In genomic region chr7:134546903-134547737, GRCh38 we compare ENCODE assay signal across 8 cellular contexts. TPM values are rescaled to one million over a fixed set of nuclear protein-coding genes. Genes with fewer than 3 reads are reported as not detected.
DNase-seq lines count a peak whose midpoint lies in the region; ATAC-seq and TF ChIP-seq lines count a peak whose summit lies in the region.

No MANE protein-coding gene starts in this region.

- peak overlapping the region; percentile 56 for H3K4me3 ChIP-seq in choroid plexus epithelial cell (ENCODE audit: low read depth, low read length)

- DNase-seq in NCI-H446 (lab: John Stamatoyannopoulos, UW) (peak; percentile 18 to 44), NCI-H446 treated with DMSO at 0.1 percent for 48 hours (lab: John Stamatoyannopoulos, UW) (no peak), NCI-H2107 treated with DMSO at 0.1 percent for 48 hours (lab: John Stamatoyannopoulos, UW; ENCODE audit: unreplicated experiment) (peak; percentile 73), choroid plexus epithelial cell (ENCODE audit: low read depth) (peak; percentile 74), left lobe of liver (ENCODE audit: low spot score) (peak; percentile 71)
- peak; percentile 41 for DNase-seq in activated CD4-positive, alpha-beta T cell treated with anti-CD3 and anti-CD28 coated beads for 1 hour
- DNase-seq in stimulated activated CD4-positive, alpha-beta T cell treated with anti-CD3 and anti-CD28 coated beads, Interleukin-2, amount 100 ng/mL, for 48 hours, result peak; percentile 68 to 75

- TF ChIP-seq CTCF in choroid plexus epithelial cell (conservative IDR thresholded peaks at IDR 0.05; ENCODE audit: low read depth, low read length), result peak; percentile 96

- ATAC-seq in HG02970 (IDR thresholded peaks at IDR 0.05; ENCODE audit: low FRiP score, unreplicated experiment) (peak; percentile 42), left lobe of liver (peak; percentile 93)

RNA-seq across cellular contexts. Expression of gene AKR1B15, which starts 1.8 kb away (rescaled TPM):
- total RNA-seq in left lobe of liver, result not detected

RNA-seq across cellular contexts. Expression of gene AKR1B10, which starts 19.8 kb away (rescaled TPM):
- 3.7 TPM for total RNA-seq in left lobe of liver
